ENCODE assay signal across 1 cellular context in genomic region chr3:31581660-31582059, GRCh38.
TF ChIP-seq lines count a peak whose summit lies in the region.

No MANE protein-coding gene starts in this region.

TF ChIP-seq in SK-N-SH treated with all-trans-retinoic acid at 6 μM for 48 hours, 23 proteins besides CTCF, POLR2A, EP300 and RAD21:
- no peak for TF ChIP-seq CREB5 (CRISPR knock-in tag; IDR thresholded peaks at IDR 0.05; ENCODE audit: low read depth)
- no peak for TF ChIP-seq PPARA (CRISPR knock-in tag; IDR thresholded peaks at IDR 0.05; ENCODE audit: borderline replicate concordance)
- no peak for TF ChIP-seq ZNF565 (CRISPR knock-in tag; conservative IDR thresholded peaks at IDR 0.05; ENCODE audit: low read depth)
- no peak for TF ChIP-seq ESRRG (CRISPR knock-in tag; IDR thresholded peaks at IDR 0.05)
- no peak for TF ChIP-seq ZNF70 (CRISPR knock-in tag; IDR thresholded peaks at IDR 0.05)
- no peak for TF ChIP-seq OSR1 (CRISPR knock-in tag; IDR thresholded peaks at IDR 0.05)
- TF ChIP-seq BACH2 (CRISPR knock-in tag; IDR thresholded peaks at IDR 0.05; ENCODE audit: borderline replicate concordance), result no peak
TF ChIP-seq in SK-N-SH treated with all-trans-retinoic acid at 6 μM for 48 hours: peak in this region for 0.
